1 cellular context compared by ENCODE assay signal in the genomic region with DNA sequence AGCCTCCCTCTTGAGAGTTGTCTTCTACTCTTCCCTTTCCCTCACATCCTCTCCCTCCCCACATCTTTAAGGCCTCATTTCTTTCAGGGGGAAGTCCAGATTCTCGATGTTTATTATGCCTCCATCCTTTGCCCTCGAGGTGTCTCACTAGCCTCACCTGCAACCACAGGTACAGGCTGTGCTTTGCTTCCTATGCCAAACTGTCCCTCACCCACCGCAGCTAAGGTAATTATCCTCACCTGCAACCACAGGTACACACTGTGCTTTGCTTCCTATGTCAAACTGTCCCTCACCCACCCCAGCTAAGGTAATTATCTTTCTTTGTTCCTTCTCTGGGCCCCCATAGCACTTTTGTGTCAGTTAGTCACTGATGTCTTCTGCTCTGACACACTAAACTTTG.
TF ChIP-seq lines count a peak whose summit lies in the region.

No MANE protein-coding gene starts in this region.

TF ChIP-seq in H1, 55 proteins besides CTCF, POLR2A, EP300 and RAD21 (continued from another document):
- TF ChIP-seq, protein P1, sequence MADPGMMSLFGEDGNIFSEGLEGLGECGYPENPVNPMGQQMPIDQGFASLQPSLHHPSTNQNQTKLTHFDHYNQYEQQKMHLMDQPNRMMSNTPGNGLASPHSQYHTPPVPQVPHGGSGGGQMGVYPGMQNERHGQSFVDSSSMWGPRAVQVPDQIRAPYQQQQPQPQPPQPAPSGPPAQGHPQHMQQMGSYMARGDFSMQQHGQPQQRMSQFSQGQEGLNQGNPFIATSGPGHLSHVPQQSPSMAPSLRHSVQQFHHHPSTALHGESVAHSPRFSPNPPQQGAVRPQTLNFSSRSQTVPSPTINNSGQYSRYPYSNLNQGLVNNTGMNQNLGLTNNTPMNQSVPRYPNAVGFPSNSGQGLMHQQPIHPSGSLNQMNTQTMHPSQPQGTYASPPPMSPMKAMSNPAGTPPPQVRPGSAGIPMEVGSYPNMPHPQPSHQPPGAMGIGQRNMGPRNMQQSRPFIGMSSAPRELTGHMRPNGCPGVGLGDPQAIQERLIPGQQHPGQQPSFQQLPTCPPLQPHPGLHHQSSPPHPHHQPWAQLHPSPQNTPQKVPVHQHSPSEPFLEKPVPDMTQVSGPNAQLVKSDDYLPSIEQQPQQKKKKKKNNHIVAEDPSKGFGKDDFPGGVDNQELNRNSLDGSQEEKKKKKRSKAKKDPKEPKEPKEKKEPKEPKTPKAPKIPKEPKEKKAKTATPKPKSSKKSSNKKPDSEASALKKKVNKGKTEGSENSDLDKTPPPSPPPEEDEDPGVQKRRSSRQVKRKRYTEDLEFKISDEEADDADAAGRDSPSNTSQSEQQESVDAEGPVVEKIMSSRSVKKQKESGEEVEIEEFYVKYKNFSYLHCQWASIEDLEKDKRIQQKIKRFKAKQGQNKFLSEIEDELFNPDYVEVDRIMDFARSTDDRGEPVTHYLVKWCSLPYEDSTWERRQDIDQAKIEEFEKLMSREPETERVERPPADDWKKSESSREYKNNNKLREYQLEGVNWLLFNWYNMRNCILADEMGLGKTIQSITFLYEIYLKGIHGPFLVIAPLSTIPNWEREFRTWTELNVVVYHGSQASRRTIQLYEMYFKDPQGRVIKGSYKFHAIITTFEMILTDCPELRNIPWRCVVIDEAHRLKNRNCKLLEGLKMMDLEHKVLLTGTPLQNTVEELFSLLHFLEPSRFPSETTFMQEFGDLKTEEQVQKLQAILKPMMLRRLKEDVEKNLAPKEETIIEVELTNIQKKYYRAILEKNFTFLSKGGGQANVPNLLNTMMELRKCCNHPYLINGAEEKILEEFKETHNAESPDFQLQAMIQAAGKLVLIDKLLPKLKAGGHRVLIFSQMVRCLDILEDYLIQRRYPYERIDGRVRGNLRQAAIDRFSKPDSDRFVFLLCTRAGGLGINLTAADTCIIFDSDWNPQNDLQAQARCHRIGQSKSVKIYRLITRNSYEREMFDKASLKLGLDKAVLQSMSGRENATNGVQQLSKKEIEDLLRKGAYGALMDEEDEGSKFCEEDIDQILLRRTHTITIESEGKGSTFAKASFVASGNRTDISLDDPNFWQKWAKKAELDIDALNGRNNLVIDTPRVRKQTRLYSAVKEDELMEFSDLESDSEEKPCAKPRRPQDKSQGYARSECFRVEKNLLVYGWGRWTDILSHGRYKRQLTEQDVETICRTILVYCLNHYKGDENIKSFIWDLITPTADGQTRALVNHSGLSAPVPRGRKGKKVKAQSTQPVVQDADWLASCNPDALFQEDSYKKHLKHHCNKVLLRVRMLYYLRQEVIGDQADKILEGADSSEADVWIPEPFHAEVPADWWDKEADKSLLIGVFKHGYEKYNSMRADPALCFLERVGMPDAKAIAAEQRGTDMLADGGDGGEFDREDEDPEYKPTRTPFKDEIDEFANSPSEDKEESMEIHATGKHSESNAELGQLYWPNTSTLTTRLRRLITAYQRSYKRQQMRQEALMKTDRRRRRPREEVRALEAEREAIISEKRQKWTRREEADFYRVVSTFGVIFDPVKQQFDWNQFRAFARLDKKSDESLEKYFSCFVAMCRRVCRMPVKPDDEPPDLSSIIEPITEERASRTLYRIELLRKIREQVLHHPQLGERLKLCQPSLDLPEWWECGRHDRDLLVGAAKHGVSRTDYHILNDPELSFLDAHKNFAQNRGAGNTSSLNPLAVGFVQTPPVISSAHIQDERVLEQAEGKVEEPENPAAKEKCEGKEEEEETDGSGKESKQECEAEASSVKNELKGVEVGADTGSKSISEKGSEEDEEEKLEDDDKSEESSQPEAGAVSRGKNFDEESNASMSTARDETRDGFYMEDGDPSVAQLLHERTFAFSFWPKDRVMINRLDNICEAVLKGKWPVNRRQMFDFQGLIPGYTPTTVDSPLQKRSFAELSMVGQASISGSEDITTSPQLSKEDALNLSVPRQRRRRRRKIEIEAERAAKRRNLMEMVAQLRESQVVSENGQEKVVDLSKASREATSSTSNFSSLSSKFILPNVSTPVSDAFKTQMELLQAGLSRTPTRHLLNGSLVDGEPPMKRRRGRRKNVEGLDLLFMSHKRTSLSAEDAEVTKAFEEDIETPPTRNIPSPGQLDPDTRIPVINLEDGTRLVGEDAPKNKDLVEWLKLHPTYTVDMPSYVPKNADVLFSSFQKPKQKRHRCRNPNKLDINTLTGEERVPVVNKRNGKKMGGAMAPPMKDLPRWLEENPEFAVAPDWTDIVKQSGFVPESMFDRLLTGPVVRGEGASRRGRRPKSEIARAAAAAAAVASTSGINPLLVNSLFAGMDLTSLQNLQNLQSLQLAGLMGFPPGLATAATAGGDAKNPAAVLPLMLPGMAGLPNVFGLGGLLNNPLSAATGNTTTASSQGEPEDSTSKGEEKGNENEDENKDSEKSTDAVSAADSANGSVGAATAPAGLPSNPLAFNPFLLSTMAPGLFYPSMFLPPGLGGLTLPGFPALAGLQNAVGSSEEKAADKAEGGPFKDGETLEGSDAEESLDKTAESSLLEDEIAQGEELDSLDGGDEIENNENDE (IDR thresholded peaks at IDR 0.05; ENCODE audit: insufficient replicate concordance, low read length), result no peak
- TF ChIP-seq POLR2AphosphoS5 (IDR thresholded peaks at IDR 0.05; ENCODE audit: low read depth, low read length), result no peak
TF ChIP-seq in H1: peak in this region for 0.
